29 cellular contexts compared by ENCODE assay signal in genomic region chrX:117969337-117969736, GRCh38.
A peak's percentile ranks its signal among the peaks of the same experiment; 100 is the strongest.
DNase-seq lines count a peak whose midpoint lies in the region; ATAC-seq and TF ChIP-seq lines count a peak whose summit lies in the region.
"Had no signal": no experiment of that assay in that cellular context is flagged by ENCODE, and none has a peak within 500 bp of the region (broad histone marks: within the 10 kb centered on the region; RNA-seq: fewer than 3 reads in every experiment).

No MANE protein-coding gene starts in this region.

- intact Hi-C loops in transverse colon (cut with DNase I; ENCODE audit: low total_unique reads) = no loop called here

- H3K9me3 ChIP-seq in transverse colon = no peaks in the 10 kb centered on the region
- H3K9me3 ChIP-seq: body of pancreas, esophagus muscularis mucosa, neutrophil, thoracic aorta had no signal

- H3K4me1 ChIP-seq in transverse colon = peaks cover 0 to 4% (median 0%) of the 10 kb centered on the region in 4 donors

- no peak overlapping the region for H3K4me3 ChIP-seq in transverse colon
- H3K4me3 ChIP-seq: body of pancreas, esophagus muscularis mucosa, GM23338, lung, skin epidermis, thoracic aorta had no signal

- no peaks in the 10 kb centered on the region for H3K36me3 ChIP-seq in transverse colon
- H3K36me3 ChIP-seq: esophagus muscularis mucosa, neutrophil, thoracic aorta had no signal

- in situ Hi-C loops in transverse colon (cut with MboI; ENCODE audit: low pct_ligation_motif_present in 1 of 4, low pct_unique_long_range_greater_than_20kb in 1 of 4, low sequenced_read_pairs in 3 of 4) = no loop called here
- in situ Hi-C loops in KBM-7 (cut with MboI; ENCODE audit: low pct_unique_long_range_greater_than_20kb, low sequenced_read_pairs) = no loop called here

- DNase-seq in DMS153 (lab: John Stamatoyannopoulos, UW) (peak; percentile 4), DMS153 treated with DMSO at 0.1 percent for 48 hours (lab: John Stamatoyannopoulos, UW; ENCODE audit: unreplicated experiment) (no peak), NCI-H1930 (lab: John Stamatoyannopoulos, UW) (peak; percentile 81 to 89), cerebellar cortex (ENCODE audit: low spot score) (peak; percentile 5), transverse colon (no peak), KBM-7 (no peak)
- no peak for DNase-seq in activated CD4-positive, alpha-beta T cell treated with anti-CD3 and anti-CD28 coated beads for 4 hours
- DNase-seq: 8988T; activated CD8-positive, alpha-beta T cell treated with anti-CD3 and anti-CD28 coated beads, Interleukin-2, amount 10 ng/mL, durations not matched to agents 7 days and 5 days; activated gamma-delta T cell; activated naive CD8-positive, alpha-beta T cell treated with anti-CD3 and anti-CD28 coated beads, Interleukin-2, amount 50 U/mL, for 24 hours; AML-193; body of pancreas; CD8-positive, alpha-beta memory T cell; effector memory CD4-positive, alpha-beta T cell; hypothalamus; NCI-H2029; NCI-H524; stimulated activated CD4-positive, alpha-beta T cell treated with anti-CD3 and anti-CD28 coated beads, Interleukin-2, amount 100 ng/mL, for 24 hours; stimulated activated naive B cell treated with anti-CD40 and anti-IgM and Interleukin-4, amounts not matched to agents 10 μg/mL and 1 μg/mL and 100 μg/mL, for 72 hours had no signal

- H3K27me3 ChIP-seq in transverse colon = no peaks in the 10 kb centered on the region
- H3K27me3 ChIP-seq: body of pancreas, esophagus muscularis mucosa, neutrophil had no signal

- peak overlapping the region; percentile 28 to 43 (median 36) for H3K27ac ChIP-seq in transverse colon
- H3K27ac ChIP-seq: body of pancreas, esophagus muscularis mucosa, HL-60, neutrophil, skin epidermis, thoracic aorta had no signal

- ATAC-seq in HG03280 (IDR thresholded peaks at IDR 0.05; ENCODE audit: unreplicated experiment) = no peak
- ATAC-seq: activated CD4-positive, CD25-positive, alpha-beta regulatory T cell treated with anti-CD3 and anti-CD28 coated beads, Interleukin-2, amount 50 U/mL, for 24 hours; activated CD8-positive, alpha-beta T cell treated with anti-CD3 and anti-CD28 coated beads, Interleukin-2, amount 10 ng/mL, durations not matched to agents 7 days and 5 days; activated naive CD8-positive, alpha-beta T cell treated with anti-CD3 and anti-CD28 coated beads, Interleukin-2, amount 50 U/mL, for 24 hours; body of pancreas; GM23338; stimulated activated naive B cell treated with anti-CD40 and anti-IgM and Interleukin-4, amounts not matched to agents 10 μg/mL and 1 μg/mL and 100 μg/mL, for 72 hours had no signal

- TF ChIP-seq EP300 in transverse colon (IDR thresholded peaks at IDR 0.05; ENCODE audit: low read depth) = no peak

- no peak for TF ChIP-seq POLR2A in transverse colon (IDR thresholded peaks at IDR 0.05)

- TF ChIP-seq CTCF in transverse colon (IDR thresholded peaks at IDR 0.05) = no peak

Comparison
In these comparisons a context has a peak if more than half of its experiments do, and no peak if none do; other contexts are left out.
1. DNase-seq: peak in DMS153 (single experiment), NCI-H1930 (2 of 2) and cerebellar cortex (single experiment); none in DMS153 treated with DMSO at 0.1 percent for 48 hours (single experiment), transverse colon (single experiment), KBM-7 (single experiment) and activated CD4-positive, alpha-beta T cell treated with anti-CD3 and anti-CD28 coated beads for 4 hours (0 of 2).